Comparison of ENCODE assay signal across 8 cellular contexts in the genomic region with DNA sequence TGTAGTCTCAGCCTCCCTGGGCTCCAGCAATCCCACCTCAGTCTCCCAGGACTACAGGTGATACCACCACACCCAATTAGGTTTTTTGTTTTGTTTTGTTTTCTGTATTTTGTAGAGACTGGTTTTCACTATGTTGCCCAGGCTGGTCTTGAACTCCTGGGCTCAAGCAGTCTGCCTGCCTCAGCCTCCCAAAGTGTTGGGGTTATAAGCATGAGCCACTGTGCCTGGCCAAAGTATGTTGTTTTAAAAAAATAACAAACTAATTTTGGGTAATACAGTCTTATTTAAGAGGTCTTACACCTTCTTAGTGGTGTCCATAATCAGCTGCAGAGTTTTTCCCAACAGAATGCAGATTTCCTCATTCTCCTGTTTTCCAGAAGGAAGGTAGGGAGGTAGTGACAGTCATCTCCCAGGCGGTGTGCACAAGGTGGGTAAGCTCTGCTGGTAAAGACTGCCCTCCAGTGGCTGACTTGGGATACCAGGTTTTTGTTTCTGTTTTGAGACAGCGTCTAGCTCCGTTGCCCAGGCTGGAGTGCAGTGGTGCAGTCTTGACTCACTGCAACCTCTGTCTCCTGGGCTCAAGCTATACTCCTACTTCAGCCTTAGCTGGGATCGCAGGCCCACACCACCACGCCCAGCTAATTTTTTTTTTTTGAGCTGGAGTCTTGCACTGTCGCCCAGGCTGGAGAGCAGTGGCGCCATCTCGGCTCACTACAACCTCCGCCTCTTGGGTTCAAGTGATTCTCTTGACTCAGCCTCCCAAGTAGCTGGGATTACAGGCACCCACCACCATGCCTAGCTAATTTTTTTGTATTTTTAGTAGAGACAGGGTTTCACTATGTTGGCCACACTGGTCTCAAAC. TPM values are rescaled to one million over a fixed set of nuclear protein-coding genes. Genes with fewer than 3 reads are reported as not detected.
DNase-seq lines count a peak whose midpoint lies in the region; ATAC-seq, FAIRE-seq and TF ChIP-seq lines count a peak whose summit lies in the region.

No MANE protein-coding gene starts in this region.

- H3K4me1 ChIP-seq in colonic mucosa = no peaks in the 10 kb centered on the region
- peaks cover 0 to 26% of the 10 kb centered on the region in 2 donors for H3K4me1 ChIP-seq in left lung

- H3K9ac ChIP-seq in colonic mucosa (ENCODE audit: low read depth in 2 of 2, low read length in 2 of 2) = no peak overlapping the region

- H3K27ac ChIP-seq in colonic mucosa (no peak overlapping the region), left lung (peak overlapping the region; percentile 60 to 62)

- FAIRE-seq in GM12892 (lab: Jason Lieb, UNC) = peak; percentile 69

- peak; percentile 60 for ATAC-seq in HG03060 (IDR thresholded peaks at IDR 0.05; ENCODE audit: low read depth, unreplicated experiment)
- ATAC-seq in left lung = peak; percentile 94
- ATAC-seq in GM21367 (IDR thresholded peaks at IDR 0.05; ENCODE audit: unreplicated experiment) = no peak

- H3K36me3 ChIP-seq in colonic mucosa (no peaks in the 10 kb centered on the region), left lung (peaks cover 0 to 30% of the 10 kb centered on the region in 2 donors)

- no peak for TF ChIP-seq POLR2A in GM12892 (IDR thresholded peaks at IDR 0.05; ENCODE audit: low read depth, low read length)

- intact Hi-C loops in colonic mucosa (cut with DNase I) (loop anchor here (5.0 kb wide), 1 partner anchor 300 kb away; no protein-coding TSS in a partner anchor), left lung (cut with DNase I) (loop anchor here in 1 of 2 donors (5.0 kb wide), 1 partner anchor 300 kb away; no protein-coding TSS in a partner anchor)

- peak; percentile 39 for DNase-seq in GM12892 (ENCODE audit: insufficient read length)
- DNase-seq in NCI-H345 (lab: John Stamatoyannopoulos, UW) = peak; percentile 83
- peak; percentile 62 to 75 for DNase-seq in activated CD4-positive, alpha-beta T cell treated with anti-CD3 and anti-CD28 coated beads for 4 hours
- DNase-seq in colonic mucosa = peak; percentile 82
- DNase-seq in left lung = peak in 1 of 2 donors; percentile 79
- DNase-seq in stimulated activated CD4-positive, alpha-beta T cell treated with anti-CD3 and anti-CD28 coated beads, TNF-alpha, amount 100 ng/mL, for 24 hours (ENCODE audit: low read depth in 3 of 3) = peak; percentile 54 to 55 (median 55)

- no peaks in the 10 kb centered on the region for H3K27me3 ChIP-seq in colonic mucosa
- no peaks in the 10 kb centered on the region for H3K27me3 ChIP-seq in left lung

- no peaks in the 10 kb centered on the region for H3K9me3 ChIP-seq in colonic mucosa
- no peaks in the 10 kb centered on the region for H3K9me3 ChIP-seq in left lung

- TF ChIP-seq CTCF in colonic mucosa (IDR thresholded peaks at IDR 0.05) = peak; percentile 71
- TF ChIP-seq CTCF in left lung (IDR thresholded peaks at IDR 0.05) = peak; percentile 64 to 69

- H3K4me3 ChIP-seq in colonic mucosa (no peak overlapping the region), left lung (no peak overlapping the region)

RNA-seq across cellular contexts. Expression of a gene that starts 58.4 kb away (rescaled TPM):
- polyA plus RNA-seq in GM12892 (2012; ENCODE audit: missing spikeins) = 1.0 TPM
- total RNA-seq in colonic mucosa (under 1 TPM in 1 of 2 donors, not detected in 1; 0.98 TPM), left lung (1 to 10 TPM in 1 of 2 donors, under 1 TPM in 1; 0.38 to 1.2 TPM)
